1 cellular context compared by ENCODE assay signal in the genomic region with DNA sequence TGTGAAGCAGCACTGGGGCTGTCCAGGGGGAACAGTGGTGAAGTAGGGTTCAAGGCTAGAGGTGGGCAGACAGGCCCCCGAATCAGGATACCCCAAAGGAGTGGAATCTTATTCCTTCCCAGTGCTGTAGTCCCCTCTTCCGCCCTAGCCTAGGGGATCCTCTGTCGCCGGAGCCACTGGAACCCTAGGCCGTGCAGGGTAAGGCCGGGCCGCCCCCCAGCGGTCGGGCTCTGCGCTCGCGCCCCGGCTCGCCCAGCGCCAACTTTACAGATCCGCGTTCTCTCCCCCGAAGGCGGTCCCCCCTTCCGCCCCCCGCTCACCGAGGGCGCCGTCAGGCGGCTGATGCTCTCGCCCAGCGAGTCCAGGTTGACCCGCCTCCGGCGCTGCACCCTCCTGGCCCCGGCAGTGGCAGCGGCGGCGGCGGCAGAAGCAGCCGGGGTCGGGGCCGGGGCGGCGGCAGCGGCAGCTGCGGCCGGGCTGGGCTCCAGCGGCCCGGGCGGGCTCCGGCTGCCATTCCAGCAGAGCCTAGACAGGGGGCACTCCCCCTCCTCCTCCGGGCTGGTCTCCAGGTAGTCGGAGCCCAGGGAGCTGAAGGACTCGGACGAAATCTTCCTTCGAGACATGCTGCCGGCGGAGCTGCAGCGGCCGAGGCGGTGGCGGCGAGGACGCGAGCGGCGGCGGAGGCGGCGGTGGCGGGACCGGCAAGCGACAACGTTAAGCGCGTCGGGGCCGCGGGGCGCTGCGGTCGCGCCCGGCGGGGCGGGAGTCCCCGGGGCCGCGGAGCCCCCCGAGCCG.
TF ChIP-seq lines count a peak whose summit lies in the region.

No MANE protein-coding gene starts in this region.

TF ChIP-seq in IMR-90, 13 proteins besides CTCF, POLR2A, EP300 and RAD21 (continued from another document):
- TF ChIP-seq USF2 (IDR thresholded peaks at IDR 0.05; ENCODE audit: low read depth, low read length): no peak
TF ChIP-seq in IMR-90: peak in this region for 0.
